ENCODE assay signal across 1 cellular context in genomic region chr21:33266784-33267135, GRCh38.
TF ChIP-seq lines count a peak whose summit lies in the region.

No MANE protein-coding gene starts in this region.

TF ChIP-seq in neural cell, 6 proteins besides CTCF, POLR2A, EP300 and RAD21 (continued from another document):
- no peak for TF ChIP-seq SMC3 (conservative IDR thresholded peaks at IDR 0.05; ENCODE audit: poor library complexity)
